8 cellular contexts compared by ENCODE assay signal in the genomic region with DNA sequence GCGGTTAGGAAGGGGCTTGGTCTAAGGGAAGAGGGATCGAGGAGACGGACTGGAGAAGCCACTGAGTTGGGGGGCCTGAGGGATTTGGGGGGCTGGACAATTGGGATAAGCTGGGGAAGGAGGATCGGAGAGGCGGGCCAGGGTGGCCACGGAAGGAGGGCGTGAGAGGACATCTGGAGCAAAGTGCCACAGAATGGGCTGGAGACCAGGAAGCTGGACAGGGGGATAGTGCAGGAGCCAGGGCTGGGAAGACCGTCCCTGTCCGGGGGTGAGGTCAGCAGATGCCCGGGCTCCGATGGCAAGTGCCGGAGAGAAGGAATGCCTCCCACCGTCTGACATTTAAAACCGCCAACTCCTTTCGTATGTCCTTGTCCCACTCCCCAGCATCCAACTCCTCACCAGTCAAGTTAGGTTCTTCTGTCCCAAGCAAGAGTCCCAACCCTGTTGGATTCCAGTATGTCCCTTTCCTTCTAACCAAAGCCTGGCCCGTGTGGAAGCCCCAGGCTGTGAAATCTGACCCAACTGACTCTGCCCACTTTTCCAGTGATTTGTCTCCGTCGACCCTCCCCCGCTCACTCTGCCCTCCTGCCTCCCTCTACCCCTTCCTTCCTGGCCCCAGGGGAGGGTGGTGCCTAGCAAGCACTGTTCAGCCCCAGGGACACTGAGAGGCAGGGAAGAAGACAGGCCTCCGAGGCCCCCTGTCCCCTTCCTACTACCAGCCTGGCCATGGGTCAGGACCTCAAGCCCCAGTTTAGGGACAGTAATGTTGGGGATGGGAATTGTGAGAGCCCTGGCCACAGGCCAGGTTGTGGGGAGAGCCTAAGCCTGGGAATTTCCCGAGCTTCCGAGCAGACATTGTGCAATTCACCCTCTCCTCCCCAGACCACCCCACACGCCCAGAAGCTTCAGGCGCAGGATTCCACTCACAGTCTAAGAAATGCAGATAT. TPM values are rescaled to one million over a fixed set of nuclear protein-coding genes. Genes with fewer than 3 reads are reported as not detected.
DNase-seq lines count a peak whose midpoint lies in the region; ATAC-seq and TF ChIP-seq lines count a peak whose summit lies in the region.

No MANE protein-coding gene starts in this region.

- H3K9me3 ChIP-seq in CD8-positive, alpha-beta memory T cell (ENCODE audit: low read length), result no peaks in the 10 kb centered on the region
- H3K9me3 ChIP-seq in gastroesophageal sphincter (no peaks in the 10 kb centered on the region), ovary (no peaks in the 10 kb centered on the region)

- TF ChIP-seq EP300 in gastroesophageal sphincter (IDR thresholded peaks at IDR 0.05), result no peak
- no peak for TF ChIP-seq EP300 in ovary (IDR thresholded peaks at IDR 0.05)

- CTCF ChIA-PET in CD8-positive, alpha-beta memory T cell (lab: Charles Lee), result interaction anchor here (1.1 to 1.8 kb wide), 2 partner anchors 16 to 37 kb away, joined by 3 to 4 read pairs; no protein-coding TSS in a partner anchor
- CTCF ChIA-PET in activated B cell treated with CpG ODN at 0.5 μM for 24 hours (lab: Charles Lee), result interaction anchor here (0.7 to 0.9 kb wide), 3 partner anchors 11 to 66 kb away, joined by 3 to 4 read pairs (median 3); no protein-coding TSS in a partner anchor

- no peaks in the 10 kb centered on the region for H3K9me3 Mint-ChIP-seq in CD8-positive, alpha-beta memory T cell
- H3K9me3 Mint-ChIP-seq in activated B cell treated with CpG ODN at 0.5 μM for 24 hours, result no peaks in the 10 kb centered on the region

- H3K4me1 ChIP-seq in CD8-positive, alpha-beta memory T cell (ENCODE audit: insufficient read depth, low read length), result peaks cover 26% of the 10 kb centered on the region
- H3K4me1 ChIP-seq in gastroesophageal sphincter, result peaks cover 0 to 25% (median 5%) of the 10 kb centered on the region in 3 donors
- H3K4me1 ChIP-seq in ovary (ENCODE audit: insufficient read depth), result peaks cover 9% of the 10 kb centered on the region

- intact Hi-C loops in activated B cell treated with CpG ODN at 0.5 μM for 24 hours (cut with micrococcal nuclease), result loop anchor here (1.0 to 5.0 kb wide), 4 partner anchors 32 to 77 kb away; a partner anchor contains a TSS
- intact Hi-C loops in ovary (cut with DNase I), result loop anchor here in 1 of 4 donors (5.0 kb wide), 1 partner anchor 34 kb away; a partner anchor contains a TSS

- no peaks in the 10 kb centered on the region for H3K27me3 ChIP-seq in CD8-positive, alpha-beta memory T cell (ENCODE audit: insufficient read depth, low read length, poor library complexity, severe bottlenecking)
- H3K27me3 ChIP-seq in gastroesophageal sphincter (no peaks in the 10 kb centered on the region), ovary (no peaks in the 10 kb centered on the region)

- H3K4me3 ChIP-seq in CD8-positive, alpha-beta memory T cell (ENCODE audit: low read length), result peak overlapping the region; percentile 41
- peak overlapping the region; percentile 81 to 82 for H3K4me3 ChIP-seq in gastroesophageal sphincter
- H3K4me3 ChIP-seq in ovary, result peak overlapping the region; percentile 57

- no peak for TF ChIP-seq POLR2A in gastroesophageal sphincter (IDR thresholded peaks at IDR 0.05)
- TF ChIP-seq POLR2A in ovary (IDR thresholded peaks at IDR 0.05), result no peak

- 14 to 26% methylated on average over 17 to 19 of the region's 24 CpGs for WGBS in gastroesophageal sphincter (ENCODE audit: low coverage in 1 of 2), 2 donors
- 6 to 15% (median 12%) methylated on average over 24 of the region's 24 CpGs for WGBS in ovary, 3 donors

- H3K36me3 ChIP-seq in CD8-positive, alpha-beta memory T cell (ENCODE audit: insufficient read depth, low read length), result no peaks in the 10 kb centered on the region
- no peaks in the 10 kb centered on the region for H3K36me3 ChIP-seq in gastroesophageal sphincter
- no peaks in the 10 kb centered on the region for H3K36me3 ChIP-seq in ovary

- POLR2A ChIA-PET in CD8-positive, alpha-beta memory T cell (lab: Charles Lee), result interaction anchor here (0.5 kb wide), 1 partner anchor 11 kb away, joined by 3 read pairs; no protein-coding TSS in a partner anchor
- POLR2A ChIA-PET in activated B cell treated with CpG ODN at 0.5 μM for 24 hours (lab: Charles Lee), result interaction anchor here (0.6 kb wide), 1 partner anchor 39 kb away, joined by 3 read pairs; no protein-coding TSS in a partner anchor

- H3K27ac ChIP-seq in CD8-positive, alpha-beta memory T cell (ENCODE audit: low read depth, low read length), result no peak overlapping the region
- H3K27ac ChIP-seq in gastroesophageal sphincter (peak overlapping the region in 3 of 4 donors; percentile 66 to 83 (median 75)), ovary (peak overlapping the region; percentile 81 to 89)

- H3K4me3 Mint-ChIP-seq in CD8-positive, alpha-beta memory T cell, result peak overlapping the region; percentile 73 to 91 (median 85)
- H3K4me3 Mint-ChIP-seq in activated B cell treated with CpG ODN at 0.5 μM for 24 hours, result peak overlapping the region; percentile 81

- no peaks in the 10 kb centered on the region for H3K36me3 Mint-ChIP-seq in CD8-positive, alpha-beta memory T cell
- no peaks in the 10 kb centered on the region for H3K36me3 Mint-ChIP-seq in activated B cell treated with CpG ODN at 0.5 μM for 24 hours (ENCODE audit: low read depth)

- TF ChIP-seq CTCF in activated B cell treated with CpG ODN at 0.5 μM for 24 hours (IDR thresholded peaks at IDR 0.05) (no peak), gastroesophageal sphincter (IDR thresholded peaks at IDR 0.05) (no peak), ovary (IDR thresholded peaks at IDR 0.05) (no peak)

- H3K27me3 Mint-ChIP-seq in CD8-positive, alpha-beta memory T cell, result peaks cover 8 to 11% of the 10 kb centered on the region in 2 donors
- peaks cover 7% of the 10 kb centered on the region for H3K27me3 Mint-ChIP-seq in activated B cell treated with CpG ODN at 0.5 μM for 24 hours

- H3K27ac Mint-ChIP-seq in CD8-positive, alpha-beta memory T cell, result peak overlapping the region in 6 of 8 donors; percentile 53 to 84 (median 76)
- H3K27ac Mint-ChIP-seq in activated B cell treated with CpG ODN at 0.5 μM for 24 hours, result peak overlapping the region; percentile 61

- no peak for DNase-seq in CD8-positive, alpha-beta memory T cell
- DNase-seq in HuH-7 (ENCODE audit: low spot score), result peak; percentile 62
- DNase-seq in activated B cell treated with CpG ODN at 0.5 μM for 24 hours, result no peak
- peak; percentile 51 to 76 (median 62) for DNase-seq in ovary
- DNase-seq in superior temporal gyrus (ENCODE audit: extremely low spot score), result no peak
- no peak for DNase-seq in stimulated activated CD8-positive, alpha-beta memory T cell treated with anti-CD3 and anti-CD28 coated beads, Interleukin-4, amount 100 ng/mL, for 48 hours

- ATAC-seq in activated B cell treated with CpG ODN at 0.5 μM for 24 hours (ENCODE audit: low read depth), result no peak
- ATAC-seq in gastroesophageal sphincter, result peak; percentile 18
- no peak for ATAC-seq in GM21825 (IDR thresholded peaks at IDR 0.05; ENCODE audit: unreplicated experiment)

- peaks cover 15 to 26% (median 16%) of the 10 kb centered on the region in 3 donors for H3K4me1 Mint-ChIP-seq in CD8-positive, alpha-beta memory T cell
- peaks cover 43% of the 10 kb centered on the region for H3K4me1 Mint-ChIP-seq in activated B cell treated with CpG ODN at 0.5 μM for 24 hours

RNA-seq across cellular contexts. Expression of a gene that starts 31.5 kb away (rescaled TPM):
- total RNA-seq in CD8-positive, alpha-beta memory T cell, result 10 to 100 TPM; 82.3 to 92.3 TPM
- polyA plus RNA-seq in CD8-positive, alpha-beta memory T cell, result 149 TPM
- 40.7 and 45.0 TPM in 2 replicates for total RNA-seq in activated B cell treated with CpG ODN at 0.5 μM for 24 hours
- total RNA-seq in gastroesophageal sphincter, result 100 to 1,000 TPM; 152 to 245 (median 191) TPM
- total RNA-seq in ovary, result 100 to 1,000 TPM in 6 of 7 donors, 10 to 100 TPM in 1; 80.6 to 137 (median 114) TPM
- 100 to 1,000 TPM; 106 to 259 TPM for polyA plus RNA-seq in ovary

RNA-seq across cellular contexts. Expression of a gene that starts 32.9 kb away (rescaled TPM):
- not detected for total RNA-seq in CD8-positive, alpha-beta memory T cell
- polyA plus RNA-seq in CD8-positive, alpha-beta memory T cell, result not detected
- total RNA-seq in activated B cell treated with CpG ODN at 0.5 μM for 24 hours, result not detected in 2 replicates
- not detected for total RNA-seq in gastroesophageal sphincter
- 1 to 10 TPM in 5 of 7 donors, not detected in 2; 1.2 to 9.4 (median 1.4) TPM for total RNA-seq in ovary
- under 1 TPM in 1 of 2 donors, not detected in 1; 0.12 TPM for polyA plus RNA-seq in ovary

RNA-seq across cellular contexts. Expression of a gene that starts 53.5 kb away (rescaled TPM):
- total RNA-seq in CD8-positive, alpha-beta memory T cell, result 10 to 100 TPM; 26.8 to 31.6 TPM
- polyA plus RNA-seq in CD8-positive, alpha-beta memory T cell, result 111 TPM
- total RNA-seq in activated B cell treated with CpG ODN at 0.5 μM for 24 hours (21.0 and 23.7 TPM in 2 replicates), gastroesophageal sphincter (10 to 100 TPM; 48.6 to 60.2 (median 56.9) TPM), ovary (10 to 100 TPM; 37.3 to 59.6 (median 48.1) TPM)
- polyA plus RNA-seq in ovary, result 10 to 100 TPM; 23.3 to 74.5 TPM

RNA-seq across cellular contexts. Expression of a gene that starts 53.9 kb away (rescaled TPM):
- 10 to 100 TPM; 94.8 to 95.2 TPM for total RNA-seq in CD8-positive, alpha-beta memory T cell
- 86.1 TPM for polyA plus RNA-seq in CD8-positive, alpha-beta memory T cell
- total RNA-seq in activated B cell treated with CpG ODN at 0.5 μM for 24 hours (63.4 and 63.6 TPM in 2 replicates), gastroesophageal sphincter (100 to 1,000 TPM in 3 of 4 donors, 10 to 100 TPM in 1; 97.8 to 163 (median 131) TPM), ovary (100 to 1,000 TPM in 5 of 7 donors, 10 to 100 TPM in 2; 86.5 to 123 (median 106) TPM)
- polyA plus RNA-seq in ovary, result 100 to 1,000 TPM in 1 of 2 donors, 10 to 100 TPM in 1; 71.1 to 144 TPM

RNA-seq across cellular contexts. Expression of a gene that starts 58.3 kb away (rescaled TPM):
- 1 to 10 TPM; 1.1 to 2.1 TPM for total RNA-seq in CD8-positive, alpha-beta memory T cell
- 0.32 TPM for polyA plus RNA-seq in CD8-positive, alpha-beta memory T cell
- 0.89 and 0.93 TPM in 2 replicates for total RNA-seq in activated B cell treated with CpG ODN at 0.5 μM for 24 hours
- 10 to 100 TPM in 2 of 4 donors, 1 to 10 TPM in 2; 5.9 to 23.0 (median 9.5) TPM for total RNA-seq in gastroesophageal sphincter
- total RNA-seq in ovary, result 10 to 100 TPM in 3 of 7 donors, 1 to 10 TPM in 4; 1.0 to 28.9 (median 8.7) TPM
- 1 to 10 TPM in 1 of 2 donors, under 1 TPM in 1; 0.83 to 3.0 TPM for polyA plus RNA-seq in ovary

Comparison
In these comparisons a context has a peak if more than half of its experiments do, and no peak if none do; other contexts are left out.
1. DNase-seq: peak in HuH-7 (single experiment) and ovary (5 of 5); none in CD8-positive, alpha-beta memory T cell (0 of 5), activated B cell treated with CpG ODN at 0.5 μM for 24 hours (single experiment), superior temporal gyrus (single experiment) and stimulated activated CD8-positive, alpha-beta memory T cell treated with anti-CD3 and anti-CD28 coated beads, Interleukin-4, amount 100 ng/mL, for 48 hours (single experiment).
2. Peak in every context shown above with its lines, with median percentiles within 50 percentile points of each other: H3K4me3 ChIP-seq.